1 cellular context compared by ENCODE assay signal in genomic region chr1:1302951-1303509, GRCh38.
TF ChIP-seq lines count a peak whose summit lies in the region.

No MANE protein-coding gene starts in this region.

TF ChIP-seq in H1, 55 proteins besides CTCF, POLR2A, EP300 and RAD21:
- TF ChIP-seq CBX5 (IDR thresholded peaks at IDR 0.05; ENCODE audit: low read depth, low read length) (no peak), RXRA (IDR thresholded peaks at IDR 0.05; ENCODE audit: insufficient read depth, low read depth, low read length) (no peak), ZNF274 (IDR thresholded peaks at IDR 0.05; ENCODE audit: borderline replicate concordance, extremely low read depth, low read length) (no peak), SRF (IDR thresholded peaks at IDR 0.05; ENCODE audit: low read depth, low read length) (no peak), TAF7 (optimal IDR thresholded peaks at IDR 0.05; ENCODE audit: borderline replicate concordance, low read depth, low read length) (no peak), SP4 (IDR thresholded peaks at IDR 0.05; ENCODE audit: low read length) (no peak), BACH1 (IDR thresholded peaks at IDR 0.05; ENCODE audit: low read length) (no peak), ATF3 (IDR thresholded peaks at IDR 0.05; ENCODE audit: insufficient read depth, low read depth, low read length) (no peak), EGR1 (IDR thresholded peaks at IDR 0.05; ENCODE audit: borderline replicate concordance, low read depth, low read length) (no peak), GABPA (IDR thresholded peaks at IDR 0.05; ENCODE audit: borderline replicate concordance, insufficient read depth, low read length) (no peak), SP2 (IDR thresholded peaks at IDR 0.05; ENCODE audit: low read length) (no peak), CHD2 (IDR thresholded peaks at IDR 0.05; ENCODE audit: low read length) (no peak), KDM4A (IDR thresholded peaks at IDR 0.05; ENCODE audit: low read depth, low read length, severe bottlenecking) (no peak), SUZ12 (IDR thresholded peaks at IDR 0.05; ENCODE audit: low read length) (no peak)
